1 cellular context compared by ENCODE assay signal in the genomic region with DNA sequence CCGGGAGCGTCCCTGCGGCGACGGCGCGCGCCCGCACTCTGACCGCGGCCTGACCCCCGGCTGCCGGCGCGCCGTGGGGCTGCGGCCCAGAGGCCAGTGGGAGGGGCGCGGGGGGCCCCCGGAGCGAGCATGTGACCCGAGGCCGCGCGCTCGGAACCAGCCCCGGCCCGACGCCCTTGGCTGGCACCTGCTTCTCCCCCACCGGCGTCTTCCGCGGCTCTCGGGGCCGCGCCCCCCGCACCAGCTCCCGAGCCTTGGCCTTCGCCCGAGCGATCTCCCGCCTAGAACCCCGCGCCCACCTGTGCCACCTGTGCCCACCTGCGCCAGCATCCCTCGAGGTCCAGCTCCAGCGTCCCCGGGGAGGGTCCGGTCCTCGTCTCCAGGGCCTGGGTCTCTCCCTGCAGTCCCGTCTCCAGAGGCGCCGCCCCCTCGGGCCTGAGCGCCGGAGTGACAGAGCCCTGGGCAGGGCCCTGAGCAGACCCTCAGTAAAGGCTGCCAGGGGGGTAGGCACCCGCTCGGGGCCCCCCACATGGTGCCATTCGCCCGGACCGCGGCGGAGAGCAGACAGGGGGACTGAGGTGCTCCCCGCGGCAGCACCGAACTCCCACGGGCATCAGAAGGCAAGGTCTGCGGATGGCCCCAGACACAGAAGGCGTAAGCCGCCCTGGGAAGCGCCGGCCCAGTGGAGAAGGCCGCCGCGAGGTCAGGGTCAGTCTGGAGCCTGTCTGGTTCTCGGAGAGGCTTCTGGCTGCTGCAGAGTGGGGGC.
TF ChIP-seq lines count a peak whose summit lies in the region.

No MANE protein-coding gene starts in this region.

TF ChIP-seq in K562, 482 proteins besides CTCF, POLR2A, EP300 and RAD21 (continued from another document and continues in another):
- TF ChIP-seq, protein P1, sequence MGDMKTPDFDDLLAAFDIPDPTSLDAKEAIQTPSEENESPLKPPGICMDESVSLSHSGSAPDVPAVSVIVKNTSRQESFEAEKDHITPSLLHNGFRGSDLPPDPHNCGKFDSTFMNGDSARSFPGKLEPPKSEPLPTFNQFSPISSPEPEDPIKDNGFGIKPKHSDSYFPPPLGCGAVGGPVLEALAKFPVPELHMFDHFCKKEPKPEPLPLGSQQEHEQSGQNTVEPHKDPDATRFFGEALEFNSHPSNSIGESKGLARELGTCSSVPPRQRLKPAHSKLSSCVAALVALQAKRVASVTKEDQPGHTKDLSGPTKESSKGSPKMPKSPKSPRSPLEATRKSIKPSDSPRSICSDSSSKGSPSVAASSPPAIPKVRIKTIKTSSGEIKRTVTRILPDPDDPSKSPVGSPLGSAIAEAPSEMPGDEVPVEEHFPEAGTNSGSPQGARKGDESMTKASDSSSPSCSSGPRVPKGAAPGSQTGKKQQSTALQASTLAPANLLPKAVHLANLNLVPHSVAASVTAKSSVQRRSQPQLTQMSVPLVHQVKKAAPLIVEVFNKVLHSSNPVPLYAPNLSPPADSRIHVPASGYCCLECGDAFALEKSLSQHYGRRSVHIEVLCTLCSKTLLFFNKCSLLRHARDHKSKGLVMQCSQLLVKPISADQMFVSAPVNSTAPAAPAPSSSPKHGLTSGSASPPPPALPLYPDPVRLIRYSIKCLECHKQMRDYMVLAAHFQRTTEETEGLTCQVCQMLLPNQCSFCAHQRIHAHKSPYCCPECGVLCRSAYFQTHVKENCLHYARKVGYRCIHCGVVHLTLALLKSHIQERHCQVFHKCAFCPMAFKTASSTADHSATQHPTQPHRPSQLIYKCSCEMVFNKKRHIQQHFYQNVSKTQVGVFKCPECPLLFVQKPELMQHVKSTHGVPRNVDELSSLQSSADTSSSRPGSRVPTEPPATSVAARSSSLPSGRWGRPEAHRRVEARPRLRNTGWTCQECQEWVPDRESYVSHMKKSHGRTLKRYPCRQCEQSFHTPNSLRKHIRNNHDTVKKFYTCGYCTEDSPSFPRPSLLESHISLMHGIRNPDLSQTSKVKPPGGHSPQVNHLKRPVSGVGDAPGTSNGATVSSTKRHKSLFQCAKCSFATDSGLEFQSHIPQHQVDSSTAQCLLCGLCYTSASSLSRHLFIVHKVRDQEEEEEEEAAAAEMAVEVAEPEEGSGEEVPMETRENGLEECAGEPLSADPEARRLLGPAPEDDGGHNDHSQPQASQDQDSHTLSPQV (IDR thresholded peaks at IDR 0.05): no peak
- TF ChIP-seq ZFP36 (IDR thresholded peaks at IDR 0.05; ENCODE audit: low read depth, low read length, partially characterized antibody) (no peak), NR2C2 (CRISPR knock-in tag; IDR thresholded peaks at IDR 0.05) (no peak), NR2C2 (tag; IDR thresholded peaks at IDR 0.05) (peak; percentile 34; the same call in 1 of the 2 replicates), POLR3A (IDR thresholded peaks at IDR 0.05; ENCODE audit: borderline replicate concordance, extremely low read depth, insufficient read depth, insufficient read length) (no peak), ZNF134 (CRISPR knock-in tag; conservative IDR thresholded peaks at IDR 0.05) (no peak), HNRNPL (IDR thresholded peaks at IDR 0.05; ENCODE audit: low read depth, low read length) (peak; percentile 88), ETV1 (tag; conservative IDR thresholded peaks at IDR 0.05; ENCODE audit: low read depth) (no peak), FOXA3 (CRISPR knock-in tag; conservative IDR thresholded peaks at IDR 0.05 in 1 of 2, IDR thresholded peaks at IDR 0.05 in 1 of 2) (no peak), HNRNPLL (IDR thresholded peaks at IDR 0.05; ENCODE audit: low read depth, low read length, poor library complexity, severe bottlenecking) (no peak), ZNF764 (CRISPR knock-in tag; IDR thresholded peaks at IDR 0.05; ENCODE audit: low read depth) (no peak), TEAD4 (IDR thresholded peaks at IDR 0.05; ENCODE audit: low read length) (no peak), TEAD4 (CRISPR knock-in tag; IDR thresholded peaks at IDR 0.05; ENCODE audit: borderline replicate concordance) (no peak), KLF13 (tag; IDR thresholded peaks at IDR 0.05; ENCODE audit: borderline replicate concordance, low read depth) (no peak), CBFA2T2 (conservative IDR thresholded peaks at IDR 0.05) (no peak), SMAD4 (CRISPR knock-in tag; conservative IDR thresholded peaks at IDR 0.05) (peak; percentile 4; the same call in 1 of the 2 replicates), ZNF77 (CRISPR knock-in tag; IDR thresholded peaks at IDR 0.05) (no peak), MCM3 (IDR thresholded peaks at IDR 0.05) (no peak), PCBP2 (IDR thresholded peaks at IDR 0.05; ENCODE audit: low read depth, low read length, poor library complexity, severe bottlenecking) (no peak), RBFOX2 (IDR thresholded peaks at IDR 0.05; ENCODE audit: low read depth, low read length) (0 out of 2 replicates have a peak, but pooled peaks have one; percentile 24), NCOA4 (IDR thresholded peaks at IDR 0.05; ENCODE audit: partially characterized antibody) (no peak), TGIF2 (CRISPR knock-in tag; IDR thresholded peaks at IDR 0.05) (no peak)
- TF ChIP-seq, protein P2, sequence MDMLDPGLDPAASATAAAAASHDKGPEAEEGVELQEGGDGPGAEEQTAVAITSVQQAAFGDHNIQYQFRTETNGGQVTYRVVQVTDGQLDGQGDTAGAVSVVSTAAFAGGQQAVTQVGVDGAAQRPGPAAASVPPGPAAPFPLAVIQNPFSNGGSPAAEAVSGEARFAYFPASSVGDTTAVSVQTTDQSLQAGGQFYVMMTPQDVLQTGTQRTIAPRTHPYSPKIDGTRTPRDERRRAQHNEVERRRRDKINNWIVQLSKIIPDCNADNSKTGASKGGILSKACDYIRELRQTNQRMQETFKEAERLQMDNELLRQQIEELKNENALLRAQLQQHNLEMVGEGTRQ (CRISPR knock-in tag; IDR thresholded peaks at IDR 0.05): no peak
- TF ChIP-seq, protein P3, sequence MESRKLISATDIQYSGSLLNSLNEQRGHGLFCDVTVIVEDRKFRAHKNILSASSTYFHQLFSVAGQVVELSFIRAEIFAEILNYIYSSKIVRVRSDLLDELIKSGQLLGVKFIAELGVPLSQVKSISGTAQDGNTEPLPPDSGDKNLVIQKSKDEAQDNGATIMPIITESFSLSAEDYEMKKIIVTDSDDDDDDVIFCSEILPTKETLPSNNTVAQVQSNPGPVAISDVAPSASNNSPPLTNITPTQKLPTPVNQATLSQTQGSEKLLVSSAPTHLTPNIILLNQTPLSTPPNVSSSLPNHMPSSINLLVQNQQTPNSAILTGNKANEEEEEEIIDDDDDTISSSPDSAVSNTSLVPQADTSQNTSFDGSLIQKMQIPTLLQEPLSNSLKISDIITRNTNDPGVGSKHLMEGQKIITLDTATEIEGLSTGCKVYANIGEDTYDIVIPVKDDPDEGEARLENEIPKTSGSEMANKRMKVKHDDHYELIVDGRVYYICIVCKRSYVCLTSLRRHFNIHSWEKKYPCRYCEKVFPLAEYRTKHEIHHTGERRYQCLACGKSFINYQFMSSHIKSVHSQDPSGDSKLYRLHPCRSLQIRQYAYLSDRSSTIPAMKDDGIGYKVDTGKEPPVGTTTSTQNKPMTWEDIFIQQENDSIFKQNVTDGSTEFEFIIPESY (CRISPR knock-in tag; IDR thresholded peaks at IDR 0.05): no peak
- TF ChIP-seq, protein P4, sequence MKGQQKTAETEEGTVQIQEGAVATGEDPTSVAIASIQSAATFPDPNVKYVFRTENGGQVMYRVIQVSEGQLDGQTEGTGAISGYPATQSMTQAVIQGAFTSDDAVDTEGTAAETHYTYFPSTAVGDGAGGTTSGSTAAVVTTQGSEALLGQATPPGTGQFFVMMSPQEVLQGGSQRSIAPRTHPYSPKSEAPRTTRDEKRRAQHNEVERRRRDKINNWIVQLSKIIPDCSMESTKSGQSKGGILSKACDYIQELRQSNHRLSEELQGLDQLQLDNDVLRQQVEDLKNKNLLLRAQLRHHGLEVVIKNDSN (CRISPR knock-in tag; IDR thresholded peaks at IDR 0.05): no peak
- TF ChIP-seq, protein P5, sequence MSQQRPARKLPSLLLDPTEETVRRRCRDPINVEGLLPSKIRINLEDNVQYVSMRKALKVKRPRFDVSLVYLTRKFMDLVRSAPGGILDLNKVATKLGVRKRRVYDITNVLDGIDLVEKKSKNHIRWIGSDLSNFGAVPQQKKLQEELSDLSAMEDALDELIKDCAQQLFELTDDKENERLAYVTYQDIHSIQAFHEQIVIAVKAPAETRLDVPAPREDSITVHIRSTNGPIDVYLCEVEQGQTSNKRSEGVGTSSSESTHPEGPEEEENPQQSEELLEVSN (IDR thresholded peaks at IDR 0.05; ENCODE audit: borderline replicate concordance in 1 of 2, extremely low read depth in 1 of 2, insufficient read depth in 1 of 2, insufficient read length in 1 of 2, low read depth in 1 of 2, low read length in 1 of 2, poor library complexity in 1 of 2, severe bottlenecking in 1 of 2): peak in 1 of 2 experiments; percentile 51
- TF ChIP-seq, protein P6, sequence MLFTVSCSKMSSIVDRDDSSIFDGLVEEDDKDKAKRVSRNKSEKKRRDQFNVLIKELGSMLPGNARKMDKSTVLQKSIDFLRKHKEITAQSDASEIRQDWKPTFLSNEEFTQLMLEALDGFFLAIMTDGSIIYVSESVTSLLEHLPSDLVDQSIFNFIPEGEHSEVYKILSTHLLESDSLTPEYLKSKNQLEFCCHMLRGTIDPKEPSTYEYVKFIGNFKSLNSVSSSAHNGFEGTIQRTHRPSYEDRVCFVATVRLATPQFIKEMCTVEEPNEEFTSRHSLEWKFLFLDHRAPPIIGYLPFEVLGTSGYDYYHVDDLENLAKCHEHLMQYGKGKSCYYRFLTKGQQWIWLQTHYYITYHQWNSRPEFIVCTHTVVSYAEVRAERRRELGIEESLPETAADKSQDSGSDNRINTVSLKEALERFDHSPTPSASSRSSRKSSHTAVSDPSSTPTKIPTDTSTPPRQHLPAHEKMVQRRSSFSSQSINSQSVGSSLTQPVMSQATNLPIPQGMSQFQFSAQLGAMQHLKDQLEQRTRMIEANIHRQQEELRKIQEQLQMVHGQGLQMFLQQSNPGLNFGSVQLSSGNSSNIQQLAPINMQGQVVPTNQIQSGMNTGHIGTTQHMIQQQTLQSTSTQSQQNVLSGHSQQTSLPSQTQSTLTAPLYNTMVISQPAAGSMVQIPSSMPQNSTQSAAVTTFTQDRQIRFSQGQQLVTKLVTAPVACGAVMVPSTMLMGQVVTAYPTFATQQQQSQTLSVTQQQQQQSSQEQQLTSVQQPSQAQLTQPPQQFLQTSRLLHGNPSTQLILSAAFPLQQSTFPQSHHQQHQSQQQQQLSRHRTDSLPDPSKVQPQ (CRISPR knock-in tag; IDR thresholded peaks at IDR 0.05; ENCODE audit: borderline replicate concordance): no peak
- TF ChIP-seq, protein P7, sequence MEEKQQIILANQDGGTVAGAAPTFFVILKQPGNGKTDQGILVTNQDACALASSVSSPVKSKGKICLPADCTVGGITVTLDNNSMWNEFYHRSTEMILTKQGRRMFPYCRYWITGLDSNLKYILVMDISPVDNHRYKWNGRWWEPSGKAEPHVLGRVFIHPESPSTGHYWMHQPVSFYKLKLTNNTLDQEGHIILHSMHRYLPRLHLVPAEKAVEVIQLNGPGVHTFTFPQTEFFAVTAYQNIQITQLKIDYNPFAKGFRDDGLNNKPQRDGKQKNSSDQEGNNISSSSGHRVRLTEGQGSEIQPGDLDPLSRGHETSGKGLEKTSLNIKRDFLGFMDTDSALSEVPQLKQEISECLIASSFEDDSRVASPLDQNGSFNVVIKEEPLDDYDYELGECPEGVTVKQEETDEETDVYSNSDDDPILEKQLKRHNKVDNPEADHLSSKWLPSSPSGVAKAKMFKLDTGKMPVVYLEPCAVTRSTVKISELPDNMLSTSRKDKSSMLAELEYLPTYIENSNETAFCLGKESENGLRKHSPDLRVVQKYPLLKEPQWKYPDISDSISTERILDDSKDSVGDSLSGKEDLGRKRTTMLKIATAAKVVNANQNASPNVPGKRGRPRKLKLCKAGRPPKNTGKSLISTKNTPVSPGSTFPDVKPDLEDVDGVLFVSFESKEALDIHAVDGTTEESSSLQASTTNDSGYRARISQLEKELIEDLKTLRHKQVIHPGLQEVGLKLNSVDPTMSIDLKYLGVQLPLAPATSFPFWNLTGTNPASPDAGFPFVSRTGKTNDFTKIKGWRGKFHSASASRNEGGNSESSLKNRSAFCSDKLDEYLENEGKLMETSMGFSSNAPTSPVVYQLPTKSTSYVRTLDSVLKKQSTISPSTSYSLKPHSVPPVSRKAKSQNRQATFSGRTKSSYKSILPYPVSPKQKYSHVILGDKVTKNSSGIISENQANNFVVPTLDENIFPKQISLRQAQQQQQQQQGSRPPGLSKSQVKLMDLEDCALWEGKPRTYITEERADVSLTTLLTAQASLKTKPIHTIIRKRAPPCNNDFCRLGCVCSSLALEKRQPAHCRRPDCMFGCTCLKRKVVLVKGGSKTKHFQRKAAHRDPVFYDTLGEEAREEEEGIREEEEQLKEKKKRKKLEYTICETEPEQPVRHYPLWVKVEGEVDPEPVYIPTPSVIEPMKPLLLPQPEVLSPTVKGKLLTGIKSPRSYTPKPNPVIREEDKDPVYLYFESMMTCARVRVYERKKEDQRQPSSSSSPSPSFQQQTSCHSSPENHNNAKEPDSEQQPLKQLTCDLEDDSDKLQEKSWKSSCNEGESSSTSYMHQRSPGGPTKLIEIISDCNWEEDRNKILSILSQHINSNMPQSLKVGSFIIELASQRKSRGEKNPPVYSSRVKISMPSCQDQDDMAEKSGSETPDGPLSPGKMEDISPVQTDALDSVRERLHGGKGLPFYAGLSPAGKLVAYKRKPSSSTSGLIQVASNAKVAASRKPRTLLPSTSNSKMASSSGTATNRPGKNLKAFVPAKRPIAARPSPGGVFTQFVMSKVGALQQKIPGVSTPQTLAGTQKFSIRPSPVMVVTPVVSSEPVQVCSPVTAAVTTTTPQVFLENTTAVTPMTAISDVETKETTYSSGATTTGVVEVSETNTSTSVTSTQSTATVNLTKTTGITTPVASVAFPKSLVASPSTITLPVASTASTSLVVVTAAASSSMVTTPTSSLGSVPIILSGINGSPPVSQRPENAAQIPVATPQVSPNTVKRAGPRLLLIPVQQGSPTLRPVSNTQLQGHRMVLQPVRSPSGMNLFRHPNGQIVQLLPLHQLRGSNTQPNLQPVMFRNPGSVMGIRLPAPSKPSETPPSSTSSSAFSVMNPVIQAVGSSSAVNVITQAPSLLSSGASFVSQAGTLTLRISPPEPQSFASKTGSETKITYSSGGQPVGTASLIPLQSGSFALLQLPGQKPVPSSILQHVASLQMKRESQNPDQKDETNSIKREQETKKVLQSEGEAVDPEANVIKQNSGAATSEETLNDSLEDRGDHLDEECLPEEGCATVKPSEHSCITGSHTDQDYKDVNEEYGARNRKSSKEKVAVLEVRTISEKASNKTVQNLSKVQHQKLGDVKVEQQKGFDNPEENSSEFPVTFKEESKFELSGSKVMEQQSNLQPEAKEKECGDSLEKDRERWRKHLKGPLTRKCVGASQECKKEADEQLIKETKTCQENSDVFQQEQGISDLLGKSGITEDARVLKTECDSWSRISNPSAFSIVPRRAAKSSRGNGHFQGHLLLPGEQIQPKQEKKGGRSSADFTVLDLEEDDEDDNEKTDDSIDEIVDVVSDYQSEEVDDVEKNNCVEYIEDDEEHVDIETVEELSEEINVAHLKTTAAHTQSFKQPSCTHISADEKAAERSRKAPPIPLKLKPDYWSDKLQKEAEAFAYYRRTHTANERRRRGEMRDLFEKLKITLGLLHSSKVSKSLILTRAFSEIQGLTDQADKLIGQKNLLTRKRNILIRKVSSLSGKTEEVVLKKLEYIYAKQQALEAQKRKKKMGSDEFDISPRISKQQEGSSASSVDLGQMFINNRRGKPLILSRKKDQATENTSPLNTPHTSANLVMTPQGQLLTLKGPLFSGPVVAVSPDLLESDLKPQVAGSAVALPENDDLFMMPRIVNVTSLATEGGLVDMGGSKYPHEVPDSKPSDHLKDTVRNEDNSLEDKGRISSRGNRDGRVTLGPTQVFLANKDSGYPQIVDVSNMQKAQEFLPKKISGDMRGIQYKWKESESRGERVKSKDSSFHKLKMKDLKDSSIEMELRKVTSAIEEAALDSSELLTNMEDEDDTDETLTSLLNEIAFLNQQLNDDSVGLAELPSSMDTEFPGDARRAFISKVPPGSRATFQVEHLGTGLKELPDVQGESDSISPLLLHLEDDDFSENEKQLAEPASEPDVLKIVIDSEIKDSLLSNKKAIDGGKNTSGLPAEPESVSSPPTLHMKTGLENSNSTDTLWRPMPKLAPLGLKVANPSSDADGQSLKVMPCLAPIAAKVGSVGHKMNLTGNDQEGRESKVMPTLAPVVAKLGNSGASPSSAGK (IDR thresholded peaks at IDR 0.05): no peak
